9 cellular contexts compared by ENCODE assay signal in genomic region chr3:141379250-141379872, GRCh38. TPM values are rescaled to one million over a fixed set of nuclear protein-coding genes. Genes with fewer than 3 reads are reported as not detected.
DNase-seq lines count a peak whose midpoint lies in the region; ATAC-seq and TF ChIP-seq lines count a peak whose summit lies in the region.
"Had no signal": no experiment of that assay in that cellular context is flagged by ENCODE, and none has a peak within 500 bp of the region (broad histone marks: within the 10 kb centered on the region; RNA-seq: fewer than 3 reads in every experiment).

No MANE protein-coding gene starts in this region.

- in situ Hi-C loops in brain microvascular endothelial cell (cut with HindIII; ENCODE audit: low pct_ligation_motif_present, low sequenced_read_pairs) = no loop called here

- peaks cover 2% of the 10 kb centered on the region; the same call in 1 of the 2 replicates for H3K36me3 ChIP-seq in Caco-2 (ENCODE audit: control insufficient read depth, insufficient read depth, low read length)
- H3K36me3 ChIP-seq in brain microvascular endothelial cell (replicated peaks) = peaks cover 77% of the 10 kb centered on the region

- H3K4me3 ChIP-seq in GM12864 (ENCODE audit: low read depth, low read length) = peak overlapping the region; percentile 0; the same call in 1 of the 2 replicates
- no peak overlapping the region for H3K4me3 ChIP-seq in Caco-2 (ENCODE audit: low read depth, low read length)
- no peak overlapping the region for H3K4me3 ChIP-seq in brain microvascular endothelial cell (ENCODE audit: low read depth, low read length)

- H3K36me3 Mint-ChIP-seq in Caco-2 (ENCODE audit: insufficient read depth, unreplicated experiment) = peaks cover 56% of the 10 kb centered on the region

- CTCF ChIA-PET in Caco-2 (lab: Charles Lee) = interaction anchor here (0.6 kb wide), 1 partner anchor 258 kb away, joined by 4 read pairs; no protein-coding TSS in a partner anchor

- peaks cover 2% of the 10 kb centered on the region for H3K4me1 Mint-ChIP-seq in Caco-2 (ENCODE audit: low read depth, unreplicated experiment)

- intact Hi-C loops in Caco-2 (cut with micrococcal nuclease; ENCODE audit: unreplicated experiment) = no loop called here

- H3K9me3 Mint-ChIP-seq in Caco-2 (ENCODE audit: unreplicated experiment) = no peaks in the 10 kb centered on the region

- H3K4me3 Mint-ChIP-seq in Caco-2 (ENCODE audit: unreplicated experiment) = no peak overlapping the region

- POLR2A ChIA-PET in Caco-2 (lab: Charles Lee) = no interaction called here

- H3K4me1 ChIP-seq in Caco-2 = no peaks in the 10 kb centered on the region

- no peaks in the 10 kb centered on the region for H3K9me3 ChIP-seq in Caco-2

- peak; percentile 95 for DNase-seq in GM12864 (ENCODE audit: low read depth)
- DNase-seq in activated T-cell treated with anti-CD3 and anti-CD28 coated beads, Interleukin-2, amount 50 U/mL, for 48 hours = peak; percentile 45 to 56
- DNase-seq in Caco-2 = no peak
- no peak for DNase-seq in AG08396 (ENCODE audit: low spot score)
- no peak for DNase-seq in NOMO-1 treated with dmso at 0.1 percent for 144 hours (lab: John Stamatoyannopoulos, UW; ENCODE audit: unreplicated experiment)
- DNase-seq in brain microvascular endothelial cell = no peak
- DNase-seq: NCI-H2081 had no signal

- no peaks in the 10 kb centered on the region for H3K27me3 Mint-ChIP-seq in Caco-2 (ENCODE audit: insufficient read depth, unreplicated experiment)

- BruUV-seq in Caco-2 (replicated peaks; lab: Mats Ljungman, UMichigan) = no TSS peak

- no peak overlapping the region for H3K27ac Mint-ChIP-seq in Caco-2 (ENCODE audit: unreplicated experiment)

- ATAC-seq in GM19395 (IDR thresholded peaks at IDR 0.05; ENCODE audit: unreplicated experiment) (peak; percentile 64), HG03103 (IDR thresholded peaks at IDR 0.05; ENCODE audit: low read depth, unreplicated experiment) (peak; percentile 41)

- H3K27ac ChIP-seq in brain microvascular endothelial cell = no peak overlapping the region

- TF ChIP-seq CTCF in GM12864 (IDR thresholded peaks at IDR 0.05; ENCODE audit: low read depth, low read length, missing control alignments) (no peak), Caco-2 (IDR thresholded peaks at IDR 0.05; ENCODE audit: insufficient read depth in 1 of 2, low read depth in 1 of 2, low read length in 1 of 2, severe bottlenecking in 1 of 2, unreplicated experiment in 1 of 2) (no peak), brain microvascular endothelial cell (IDR thresholded peaks at IDR 0.05; ENCODE audit: low read depth, low read length, missing control alignments) (no peak)

- H3K27me3 ChIP-seq in Caco-2 (replicated peaks; ENCODE audit: control insufficient read depth, insufficient read depth, low read length) (no peaks in the 10 kb centered on the region), brain microvascular endothelial cell (replicated peaks) (no peaks in the 10 kb centered on the region)

RNA-seq across cellular contexts. Expression of gene ZBTB38, which starts 11.1 kb away (rescaled TPM):
- 72.7 and 74.1 TPM in 2 replicates for total RNA-seq in Caco-2 (2022)

Comparison
In these comparisons a context has a peak if more than half of its experiments do, and no peak if none do; other contexts are left out.
1. DNase-seq: peak in GM12864 (single experiment) and activated T-cell treated with anti-CD3 and anti-CD28 coated beads, Interleukin-2, amount 50 U/mL, for 48 hours (2 of 2); none in Caco-2 (0 of 2), AG08396 (single experiment), NOMO-1 treated with dmso at 0.1 percent for 144 hours (single experiment) and brain microvascular endothelial cell (single experiment).